ENCODE assay signal across 1 cellular context in genomic region chr2:128306081-128306930, GRCh38.
A peak's percentile ranks its signal among the peaks of the same experiment; 100 is the strongest.
TF ChIP-seq lines count a peak whose summit lies in the region.

No MANE protein-coding gene starts in this region.

TF ChIP-seq in HepG2, 621 proteins besides CTCF, POLR2A, EP300 and RAD21 (continued from another document and continues in another):
- no peak for TF ChIP-seq NFAT5 (CRISPR knock-in tag; IDR thresholded peaks at IDR 0.05)
- TF ChIP-seq, protein P1, sequence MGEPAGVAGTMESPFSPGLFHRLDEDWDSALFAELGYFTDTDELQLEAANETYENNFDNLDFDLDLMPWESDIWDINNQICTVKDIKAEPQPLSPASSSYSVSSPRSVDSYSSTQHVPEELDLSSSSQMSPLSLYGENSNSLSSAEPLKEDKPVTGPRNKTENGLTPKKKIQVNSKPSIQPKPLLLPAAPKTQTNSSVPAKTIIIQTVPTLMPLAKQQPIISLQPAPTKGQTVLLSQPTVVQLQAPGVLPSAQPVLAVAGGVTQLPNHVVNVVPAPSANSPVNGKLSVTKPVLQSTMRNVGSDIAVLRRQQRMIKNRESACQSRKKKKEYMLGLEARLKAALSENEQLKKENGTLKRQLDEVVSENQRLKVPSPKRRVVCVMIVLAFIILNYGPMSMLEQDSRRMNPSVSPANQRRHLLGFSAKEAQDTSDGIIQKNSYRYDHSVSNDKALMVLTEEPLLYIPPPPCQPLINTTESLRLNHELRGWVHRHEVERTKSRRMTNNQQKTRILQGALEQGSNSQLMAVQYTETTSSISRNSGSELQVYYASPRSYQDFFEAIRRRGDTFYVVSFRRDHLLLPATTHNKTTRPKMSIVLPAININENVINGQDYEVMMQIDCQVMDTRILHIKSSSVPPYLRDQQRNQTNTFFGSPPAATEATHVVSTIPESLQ (CRISPR knock-in tag; conservative IDR thresholded peaks at IDR 0.05): no peak
- no peak for TF ChIP-seq TOPORS (CRISPR knock-in tag; IDR thresholded peaks at IDR 0.05)
- TF ChIP-seq CHD4 (IDR thresholded peaks at IDR 0.05; ENCODE audit: borderline replicate concordance, low read length): no peak
- TF ChIP-seq ZSCAN5A (CRISPR knock-in tag; IDR thresholded peaks at IDR 0.05; ENCODE audit: borderline replicate concordance): no peak
- no peak for TF ChIP-seq ZBTB1 (CRISPR knock-in tag; IDR thresholded peaks at IDR 0.05; ENCODE audit: borderline replicate concordance)
- 0 out of 2 replicates have a peak, but pooled peaks have one; percentile 23 for TF ChIP-seq CHCHD3 (CRISPR knock-in tag; IDR thresholded peaks at IDR 0.05)
- TF ChIP-seq ZNF598 (CRISPR knock-in tag; IDR thresholded peaks at IDR 0.05; ENCODE audit: borderline replicate concordance): peak; percentile 63; the same call in 1 of the 2 replicates
- TF ChIP-seq TMF1 (CRISPR knock-in tag; IDR thresholded peaks at IDR 0.05; ENCODE audit: low read depth): no peak
- no peak for TF ChIP-seq SCMH1 (CRISPR knock-in tag; IDR thresholded peaks at IDR 0.05; ENCODE audit: borderline replicate concordance)
- TF ChIP-seq MEIS2 (CRISPR knock-in tag; IDR thresholded peaks at IDR 0.05): peak; percentile 28; the same call in 1 of the 2 replicates
- peak; percentile 68 for TF ChIP-seq ASH2L (IDR thresholded peaks at IDR 0.05; ENCODE audit: insufficient read length, low read depth, low read length)
- TF ChIP-seq ZFP36 (IDR thresholded peaks at IDR 0.05; ENCODE audit: borderline replicate concordance, low read depth, low read length, partially characterized antibody): no peak
- TF ChIP-seq, protein P2, sequence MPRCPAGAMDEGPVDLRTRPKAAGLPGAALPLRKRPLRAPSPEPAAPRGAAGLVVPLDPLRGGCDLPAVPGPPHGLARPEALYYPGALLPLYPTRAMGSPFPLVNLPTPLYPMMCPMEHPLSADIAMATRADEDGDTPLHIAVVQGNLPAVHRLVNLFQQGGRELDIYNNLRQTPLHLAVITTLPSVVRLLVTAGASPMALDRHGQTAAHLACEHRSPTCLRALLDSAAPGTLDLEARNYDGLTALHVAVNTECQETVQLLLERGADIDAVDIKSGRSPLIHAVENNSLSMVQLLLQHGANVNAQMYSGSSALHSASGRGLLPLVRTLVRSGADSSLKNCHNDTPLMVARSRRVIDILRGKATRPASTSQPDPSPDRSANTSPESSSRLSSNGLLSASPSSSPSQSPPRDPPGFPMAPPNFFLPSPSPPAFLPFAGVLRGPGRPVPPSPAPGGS (CRISPR knock-in tag; IDR thresholded peaks at IDR 0.05): peak; percentile 87; the same call in 1 of the 2 replicates
- TF ChIP-seq ZBTB8A (CRISPR knock-in tag; IDR thresholded peaks at IDR 0.05; ENCODE audit: borderline replicate concordance, low read depth): no peak
- no peak for TF ChIP-seq DNMT3B (CRISPR knock-in tag; conservative IDR thresholded peaks at IDR 0.05)
- peak; percentile 27 to 61; a peak in 2 of 4 replicates for TF ChIP-seq NR2F1 (CRISPR knock-in tag; IDR thresholded peaks at IDR 0.05)
- peak; percentile 91 for TF ChIP-seq FOXJ3 (CRISPR knock-in tag; IDR thresholded peaks at IDR 0.05; ENCODE audit: borderline replicate concordance)
- TF ChIP-seq ZNF552 (CRISPR knock-in tag; IDR thresholded peaks at IDR 0.05; ENCODE audit: borderline replicate concordance): no peak; the same call in 1 of the 2 replicates
- no peak for TF ChIP-seq ZSCAN30 (CRISPR knock-in tag; IDR thresholded peaks at IDR 0.05)
- TF ChIP-seq HMGXB4 (CRISPR knock-in tag; IDR thresholded peaks at IDR 0.05; ENCODE audit: borderline replicate concordance in 1 of 2, low read depth in 1 of 2): peak; percentile 69 to 89; a peak in 3 of 4 replicates
- no peak for TF ChIP-seq ZNF773 (CRISPR knock-in tag; IDR thresholded peaks at IDR 0.05; ENCODE audit: borderline replicate concordance)
- TF ChIP-seq ZBTB49 (CRISPR knock-in tag; IDR thresholded peaks at IDR 0.05; ENCODE audit: borderline replicate concordance): no peak
- TF ChIP-seq NFIC (IDR thresholded peaks at IDR 0.05; ENCODE audit: low read length): no peak
- TF ChIP-seq, protein P3, sequence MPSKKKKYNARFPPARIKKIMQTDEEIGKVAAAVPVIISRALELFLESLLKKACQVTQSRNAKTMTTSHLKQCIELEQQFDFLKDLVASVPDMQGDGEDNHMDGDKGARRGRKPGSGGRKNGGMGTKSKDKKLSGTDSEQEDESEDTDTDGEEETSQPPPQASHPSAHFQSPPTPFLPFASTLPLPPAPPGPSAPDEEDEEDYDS (CRISPR knock-in tag; IDR thresholded peaks at IDR 0.05): peak; percentile 72
- TF ChIP-seq TEAD2 (CRISPR knock-in tag; IDR thresholded peaks at IDR 0.05): no peak
- TF ChIP-seq RAD51 (IDR thresholded peaks at IDR 0.05; ENCODE audit: borderline replicate concordance): no peak
- TF ChIP-seq NR1H2 (CRISPR knock-in tag; IDR thresholded peaks at IDR 0.05; ENCODE audit: borderline replicate concordance, low read depth): no peak
- TF ChIP-seq ZNF256 (CRISPR knock-in tag; conservative IDR thresholded peaks at IDR 0.05): no peak; the same call in 1 of the 2 replicates
- TF ChIP-seq ZNF281 (CRISPR knock-in tag; IDR thresholded peaks at IDR 0.05; ENCODE audit: borderline replicate concordance): peak; percentile 63; the same call in 1 of the 2 replicates
- peak; percentile 78; the same call in 1 of the 2 replicates for TF ChIP-seq YEATS4 (CRISPR knock-in tag; IDR thresholded peaks at IDR 0.05; ENCODE audit: borderline replicate concordance)
- TF ChIP-seq ZBTB20 (CRISPR knock-in tag; IDR thresholded peaks at IDR 0.05; ENCODE audit: borderline replicate concordance, low read depth): peak; percentile 27; the same call in 1 of the 2 replicates
- TF ChIP-seq ZNF549 (CRISPR knock-in tag; IDR thresholded peaks at IDR 0.05): no peak
- no peak for TF ChIP-seq RBAK (CRISPR knock-in tag; IDR thresholded peaks at IDR 0.05)
- TF ChIP-seq ZBTB7B (CRISPR knock-in tag; IDR thresholded peaks at IDR 0.05): peak; percentile 96
- TF ChIP-seq, protein P4, sequence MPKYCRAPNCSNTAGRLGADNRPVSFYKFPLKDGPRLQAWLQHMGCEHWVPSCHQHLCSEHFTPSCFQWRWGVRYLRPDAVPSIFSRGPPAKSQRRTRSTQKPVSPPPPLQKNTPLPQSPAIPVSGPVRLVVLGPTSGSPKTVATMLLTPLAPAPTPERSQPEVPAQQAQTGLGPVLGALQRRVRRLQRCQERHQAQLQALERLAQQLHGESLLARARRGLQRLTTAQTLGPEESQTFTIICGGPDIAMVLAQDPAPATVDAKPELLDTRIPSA (CRISPR knock-in tag; IDR thresholded peaks at IDR 0.05; ENCODE audit: borderline replicate concordance): 0 out of 2 replicates have a peak, but pooled peaks have one; percentile 79
- TF ChIP-seq NR2F2 (IDR thresholded peaks at IDR 0.05; ENCODE audit: borderline replicate concordance, low read depth): peak; percentile 59; the same call in 1 of the 2 replicates
- no peak; the same call in 1 of the 2 replicates for TF ChIP-seq NFKBIZ (CRISPR knock-in tag; IDR thresholded peaks at IDR 0.05)
- TF ChIP-seq, protein P5, sequence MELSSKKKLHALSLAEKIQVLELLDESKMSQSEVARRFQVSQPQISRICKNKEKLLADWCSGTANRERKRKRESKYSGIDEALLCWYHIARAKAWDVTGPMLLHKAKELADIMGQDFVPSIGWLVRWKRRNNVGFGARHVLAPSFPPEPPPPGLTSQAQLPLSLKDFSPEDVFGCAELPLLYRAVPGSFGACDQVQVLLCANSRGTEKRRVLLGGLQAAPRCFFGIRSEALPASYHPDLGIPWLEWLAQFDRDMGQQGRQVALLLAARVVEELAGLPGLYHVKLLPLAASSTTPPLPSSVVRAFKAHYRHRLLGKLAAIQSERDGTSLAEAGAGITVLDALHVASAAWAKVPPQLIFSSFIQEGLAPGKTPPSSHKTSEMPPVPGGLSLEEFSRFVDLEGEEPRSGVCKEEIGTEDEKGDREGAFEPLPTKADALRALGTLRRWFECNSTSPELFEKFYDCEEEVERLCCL (CRISPR knock-in tag; IDR thresholded peaks at IDR 0.05; ENCODE audit: borderline replicate concordance): no peak
- no peak for TF ChIP-seq ZNF17 (CRISPR knock-in tag; IDR thresholded peaks at IDR 0.05)
- TF ChIP-seq ZNF746 (CRISPR knock-in tag; IDR thresholded peaks at IDR 0.05): no peak
- TF ChIP-seq ISX (CRISPR knock-in tag; conservative IDR thresholded peaks at IDR 0.05): no peak
- TF ChIP-seq U2AF2 (IDR thresholded peaks at IDR 0.05; ENCODE audit: low read depth, low read length): no peak
